Comparison of ENCODE assay signal across 8 cellular contexts in the genomic region with DNA sequence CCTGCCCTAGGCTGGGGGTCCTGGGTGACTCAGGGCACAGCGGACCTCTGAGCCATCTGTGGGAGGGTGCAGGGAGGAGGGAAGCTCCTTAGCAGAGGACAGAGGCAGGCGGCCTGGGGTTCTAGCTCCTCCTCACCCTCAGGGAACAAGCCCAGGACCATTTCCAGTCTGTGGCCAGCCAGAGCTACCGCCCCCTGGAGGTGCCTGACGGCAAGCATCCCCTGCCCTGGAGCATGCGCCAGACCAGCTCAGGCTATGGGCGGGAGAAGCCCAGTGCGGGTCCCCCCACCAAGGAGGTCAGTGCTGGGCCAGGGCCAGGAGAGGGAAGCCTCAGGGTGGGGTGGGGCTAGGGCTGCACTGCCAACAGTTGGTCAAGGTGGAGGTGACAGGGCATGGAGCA. TPM values are rescaled to one million over a fixed set of nuclear protein-coding genes. Genes with fewer than 3 reads are reported as not detected.
DNase-seq lines count a peak whose midpoint lies in the region; ATAC-seq and TF ChIP-seq lines count a peak whose summit lies in the region.

No MANE protein-coding gene starts in this region.

- H3K27ac ChIP-seq in AG04450 (ENCODE audit: low read depth, low read length) (no peak overlapping the region), HEK293 (ENCODE audit: extremely low read depth, low read depth, low read length) (no peak overlapping the region), left lung (no peak overlapping the region), mesenchymal stem cell (ENCODE audit: low read length, poor library complexity, severe bottlenecking) (no peak overlapping the region)

- H3K4me1 ChIP-seq in HEK293 (ENCODE audit: control insufficient read depth, insufficient read depth, low read length) (no peaks in the 10 kb centered on the region), left lung (peaks cover 4 to 5% of the 10 kb centered on the region in 2 donors), mesenchymal stem cell (ENCODE audit: control insufficient read depth, insufficient read depth, low read depth, low read length) (peaks cover 4% of the 10 kb centered on the region)

- H3K36me3 Mint-ChIP-seq in activated T-cell treated with anti-CD3 and anti-CD28 coated beads, Interleukin-2, amount 50 U/mL, for 4 hours (ENCODE audit: insufficient read depth): peaks cover 3% of the 10 kb centered on the region

- no peak overlapping the region for H2BK120ac ChIP-seq in mesenchymal stem cell (ENCODE audit: low read depth, low read length)

- H3K9me3 ChIP-seq in AG04450 (ENCODE audit: control insufficient read depth, insufficient read depth, low read length) (no peaks in the 10 kb centered on the region; the same call in 1 of the 2 replicates), HEK293 (ENCODE audit: control insufficient read depth, insufficient read depth, low read depth, low read length) (no peaks in the 10 kb centered on the region), left lung (no peaks in the 10 kb centered on the region), mesenchymal stem cell (ENCODE audit: control insufficient read depth, low read length) (no peaks in the 10 kb centered on the region)

- peaks cover 5% of the 10 kb centered on the region for H3K4me1 Mint-ChIP-seq in activated T-cell treated with anti-CD3 and anti-CD28 coated beads, Interleukin-2, amount 50 U/mL, for 4 hours (ENCODE audit: low read depth)

- H3K4me3 Mint-ChIP-seq in activated T-cell treated with anti-CD3 and anti-CD28 coated beads, Interleukin-2, amount 50 U/mL, for 4 hours: no peak overlapping the region

- H3K14ac ChIP-seq in mesenchymal stem cell (ENCODE audit: low read length in 2 of 2): no peak overlapping the region

- no peak overlapping the region for H2BK15ac ChIP-seq in mesenchymal stem cell (ENCODE audit: low read depth, poor library complexity, severe bottlenecking)

- no peak overlapping the region for H4K91ac ChIP-seq in mesenchymal stem cell (ENCODE audit: low read length)

- peak overlapping the region in 1 of 2 experiments; percentile 29 for H3K23ac ChIP-seq in mesenchymal stem cell (ENCODE audit: low read length in 2 of 2)

- H3K4me3 ChIP-seq in AG04450 (ENCODE audit: low read depth, low read length) (no peak overlapping the region), HEK293 (ENCODE audit: low read depth, low read length) (no peak overlapping the region), left lung (no peak overlapping the region), mesenchymal stem cell (ENCODE audit: insufficient read depth in 1 of 2, low read depth in 1 of 2, low read length in 2 of 2) (no peak overlapping the region)

- POLR2A ChIA-PET in AG04450 (lab: Yijun Ruan, JAX): no interaction called here
- POLR2A ChIA-PET in HEK293 (lab: Yijun Ruan, JAX): no interaction called here

- TF ChIP-seq CTCF in AG04450 (IDR thresholded peaks at IDR 0.05; ENCODE audit: low read depth, low read length): peak; percentile 66
- peak; percentile 21; the same call in 1 of the 2 replicates for TF ChIP-seq CTCF in HEK293 (tag by site-specific recombination; IDR thresholded peaks at IDR 0.05)
- TF ChIP-seq CTCF in left lung (IDR thresholded peaks at IDR 0.05): peak; percentile 13 to 45

- H2BK12ac ChIP-seq in mesenchymal stem cell (ENCODE audit: low read length in 2 of 2): no peak overlapping the region

- peaks cover 20% of the 10 kb centered on the region for H3K27me3 ChIP-seq in AG04450 (ENCODE audit: control insufficient read depth, insufficient read depth, low read length)
- H3K27me3 ChIP-seq in left lung: peaks cover 0 to 19% of the 10 kb centered on the region in 2 donors
- peaks cover 65 to 75% of the 10 kb centered on the region in 2 experiments for H3K27me3 ChIP-seq in mesenchymal stem cell (ENCODE audit: control insufficient read depth in 1 of 2, insufficient read depth in 1 of 2, low read length in 2 of 2)

- H3K4me2 ChIP-seq in mesenchymal stem cell (ENCODE audit: low read length, poor library complexity, severe bottlenecking): no peak overlapping the region

- no peak overlapping the region for H3K18ac ChIP-seq in mesenchymal stem cell (ENCODE audit: low read depth in 1 of 2, low read length in 2 of 2)

- peak; percentile 48 to 51 for ATAC-seq in activated T-cell treated with anti-CD3 and anti-CD28 coated beads, Interleukin-2, amount 50 U/mL, for 4 hours
- peak; percentile 23 for ATAC-seq in left lung

- H2AK5ac ChIP-seq in mesenchymal stem cell (ENCODE audit: low read length, severe bottlenecking): no peak overlapping the region

- no peak overlapping the region for H4K8ac ChIP-seq in mesenchymal stem cell (ENCODE audit: low read length)

- 51% methylated on average over 6 of the region's 7 CpGs for whole genome bisulfite sequencing in mesenchymal stem cell

- H3K36me3 ChIP-seq in HEK293 (ENCODE audit: control insufficient read depth in 2 of 2, insufficient read depth in 1 of 2, low read length in 2 of 2): no peaks in the 10 kb centered on the region
- no peaks in the 10 kb centered on the region for H3K36me3 ChIP-seq in left lung
- no peaks in the 10 kb centered on the region for H3K36me3 ChIP-seq in mesenchymal stem cell (ENCODE audit: control insufficient read depth in 1 of 2, insufficient read depth in 2 of 2, low read depth in 1 of 2, low read length in 2 of 2)

- DNase-seq in AG04450 (ENCODE audit: low read depth, low spot score) (no peak), left lung (no peak), middle frontal gyrus (ENCODE audit: extremely low spot score, low spot score) (no peak), NCI-H2171 (lab: John Stamatoyannopoulos, UW) (no peak), mesenchymal stem cell (no peak), NCI-H748 treated with DMSO at 0.1 percent for 48 hours (lab: John Stamatoyannopoulos, UW) (no peak)
- no peak for DNase-seq in activated T-cell treated with anti-CD3 and anti-CD28 coated beads, Interleukin-2, amount 50 U/mL, for 4 hours

- H3K4ac ChIP-seq in mesenchymal stem cell (ENCODE audit: low read depth in 1 of 2, low read length in 2 of 2): no peak overlapping the region

- H3K27me3 Mint-ChIP-seq in activated T-cell treated with anti-CD3 and anti-CD28 coated beads, Interleukin-2, amount 50 U/mL, for 4 hours (ENCODE audit: low read depth): peaks cover 3% of the 10 kb centered on the region

- H3K9me3 Mint-ChIP-seq in activated T-cell treated with anti-CD3 and anti-CD28 coated beads, Interleukin-2, amount 50 U/mL, for 4 hours: no peaks in the 10 kb centered on the region

- intact Hi-C loops in left lung (cut with DNase I): no loop called here

- H2BK5ac ChIP-seq in mesenchymal stem cell (ENCODE audit: low read depth, low read length, poor library complexity, severe bottlenecking): no peak overlapping the region

- no peaks in the 10 kb centered on the region for H3K79me1 ChIP-seq in mesenchymal stem cell (replicated peaks; ENCODE audit: low read length, poor library complexity, severe bottlenecking)

- H3K9ac ChIP-seq in mesenchymal stem cell (ENCODE audit: low read length): no peak overlapping the region

- no peak overlapping the region for H2AFZ ChIP-seq in mesenchymal stem cell (ENCODE audit: low read depth, low read length)

- CTCF ChIA-PET in AG04450 (lab: Charles Lee): interaction anchor here (0.8 to 3.1 kb wide), 10 partner anchors 9 to 156 kb away, joined by 3 to 30 read pairs (median 5); a partner anchor contains a TSS
- CTCF ChIA-PET in HEK293 (lab: Yijun Ruan, JAX): interaction anchor here (0.7 to 11.7 kb wide), 17 partner anchors 10 to 167 kb away, joined by 3 to 325 read pairs (median 3); a partner anchor contains a TSS

TF ChIP-seq in HEK293, 187 proteins besides CTCF, POLR2A, EP300 and RAD21:
- TF ChIP-seq ZNF843 (tag by site-specific recombination; IDR thresholded peaks at IDR 0.05) (no peak), ZIC2 (tag by site-specific recombination; IDR thresholded peaks at IDR 0.05) (no peak), ZNF510 (tag by site-specific recombination; IDR thresholded peaks at IDR 0.05; ENCODE audit: insufficient replicate concordance) (no peak), ZNF514 (tag by site-specific recombination; IDR thresholded peaks at IDR 0.05) (no peak), ZNF416 (tag by site-specific recombination; IDR thresholded peaks at IDR 0.05) (no peak), ZFP41 (tag by site-specific recombination; IDR thresholded peaks at IDR 0.05; ENCODE audit: borderline replicate concordance) (no peak), ZNF600 (tag by site-specific recombination; IDR thresholded peaks at IDR 0.05) (no peak)
- TF ChIP-seq, protein P1, sequence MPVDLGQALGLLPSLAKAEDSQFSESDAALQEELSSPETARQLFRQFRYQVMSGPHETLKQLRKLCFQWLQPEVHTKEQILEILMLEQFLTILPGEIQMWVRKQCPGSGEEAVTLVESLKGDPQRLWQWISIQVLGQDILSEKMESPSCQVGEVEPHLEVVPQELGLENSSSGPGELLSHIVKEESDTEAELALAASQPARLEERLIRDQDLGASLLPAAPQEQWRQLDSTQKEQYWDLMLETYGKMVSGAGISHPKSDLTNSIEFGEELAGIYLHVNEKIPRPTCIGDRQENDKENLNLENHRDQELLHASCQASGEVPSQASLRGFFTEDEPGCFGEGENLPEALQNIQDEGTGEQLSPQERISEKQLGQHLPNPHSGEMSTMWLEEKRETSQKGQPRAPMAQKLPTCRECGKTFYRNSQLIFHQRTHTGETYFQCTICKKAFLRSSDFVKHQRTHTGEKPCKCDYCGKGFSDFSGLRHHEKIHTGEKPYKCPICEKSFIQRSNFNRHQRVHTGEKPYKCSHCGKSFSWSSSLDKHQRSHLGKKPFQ (tag by site-specific recombination; IDR thresholded peaks at IDR 0.05): no peak

RNA-seq across cellular contexts. Expression of a gene that starts 26.0 kb away (rescaled TPM):
- polyA plus RNA-seq in AG04450 (2011; rRNA removed): not detected in 2 replicates
- not detected in 2 replicates for polyA minus RNA-seq in AG04450 (2011; rRNA and poly(A)+ RNA removed)
- total RNA-seq in activated T-cell treated with anti-CD3 and anti-CD28 coated beads, Interleukin-2, amount 50 U/mL, for 4 hours: not detected
- total RNA-seq in left lung: 1 to 10 TPM in 1 of 2 donors, under 1 TPM in 1; 0.29 to 5.5 TPM
- not detected for polyA plus RNA-seq in mesenchymal stem cell (2013, experiment 1 of 2)
- polyA plus RNA-seq in mesenchymal stem cell (2013, experiment 2 of 2): 0.03 TPM

RNA-seq across cellular contexts. Expression of a gene that starts 52.6 kb away (rescaled TPM):
- polyA plus RNA-seq in AG04450 (2011; rRNA removed): 71.6 and 86.5 TPM in 2 replicates
- 59.9 and 74.6 TPM in 2 replicates for polyA minus RNA-seq in AG04450 (2011; rRNA and poly(A)+ RNA removed)
- total RNA-seq in activated T-cell treated with anti-CD3 and anti-CD28 coated beads, Interleukin-2, amount 50 U/mL, for 4 hours: 10 to 100 TPM; 48.4 to 55.8 (median 49.3) TPM
- total RNA-seq in left lung: 10 to 100 TPM; 32.1 to 38.2 TPM
- polyA plus RNA-seq in mesenchymal stem cell (2013, experiment 1 of 2): 25.6 TPM
- 27.2 TPM for polyA plus RNA-seq in mesenchymal stem cell (2013, experiment 2 of 2)

RNA-seq across cellular contexts. Expression of a gene that starts 52.7 kb away (rescaled TPM):
- 37.3 and 40.3 TPM in 2 replicates for polyA plus RNA-seq in AG04450 (2011; rRNA removed)
- polyA minus RNA-seq in AG04450 (2011; rRNA and poly(A)+ RNA removed): 45.7 and 50.7 TPM in 2 replicates
- 100 to 1,000 TPM; 131 to 142 (median 138) TPM for total RNA-seq in activated T-cell treated with anti-CD3 and anti-CD28 coated beads, Interleukin-2, amount 50 U/mL, for 4 hours
- total RNA-seq in left lung: 10 to 100 TPM; 56.2 to 70.1 TPM
- 69.8 TPM for polyA plus RNA-seq in mesenchymal stem cell (2013, experiment 1 of 2)
- polyA plus RNA-seq in mesenchymal stem cell (2013, experiment 2 of 2): 62.6 TPM
